ENCODE assay signal across 1 cellular context in the genomic region with DNA sequence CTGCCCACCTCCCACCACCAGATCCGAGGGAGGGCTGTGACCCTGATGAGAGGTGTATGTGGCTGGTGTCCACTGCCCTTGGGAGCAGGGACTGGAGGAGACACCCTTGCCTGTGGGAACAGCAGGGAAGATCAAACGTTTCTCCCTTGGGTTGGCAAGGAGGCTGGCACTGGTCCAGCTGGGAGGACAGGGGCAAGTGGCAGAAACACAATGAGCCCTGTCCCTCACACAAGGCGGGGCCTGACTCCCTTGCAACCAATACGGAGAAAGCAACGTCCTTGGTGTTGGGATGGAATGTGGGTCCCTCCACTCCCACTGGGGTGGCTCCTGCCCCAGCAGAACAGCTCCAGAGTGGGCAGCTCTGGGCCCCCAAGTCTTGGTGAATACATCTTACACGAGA.
TF ChIP-seq lines count a peak whose summit lies in the region.

No MANE protein-coding gene starts in this region.

TF ChIP-seq in endothelial cell of umbilical vein, 7 proteins besides CTCF, POLR2A, EP300 and RAD21:
- TF ChIP-seq FOS (IDR thresholded peaks at IDR 0.05; ENCODE audit: borderline replicate concordance, insufficient read depth, low read length), result no peak
- TF ChIP-seq POLR2AphosphoS5 (IDR thresholded peaks at IDR 0.05; ENCODE audit: insufficient read depth, low read depth, low read length), result peak; percentile 6
